8 cellular contexts compared by ENCODE assay signal in genomic region chr4:139083533-139084424, GRCh38.
DNase-seq lines count a peak whose midpoint lies in the region; ATAC-seq and TF ChIP-seq lines count a peak whose summit lies in the region.

No MANE protein-coding gene starts in this region.

- peaks cover 45% of the 10 kb centered on the region for H3K36me3 Mint-ChIP-seq in activated T-helper 17 cell treated with anti-CD3 and anti-CD28 coated beads, Interleukin-2, amount 50 U/mL, for 72 hours (ENCODE audit: low read depth)
- H3K36me3 Mint-ChIP-seq in nephron progenitor cell (ENCODE audit: low read depth): no peaks in the 10 kb centered on the region
- peaks cover 8% of the 10 kb centered on the region for H3K36me3 Mint-ChIP-seq in stimulated activated naive CD8-positive, alpha-beta T cell treated with anti-CD3 and anti-CD28 coated beads, Interleukin-15, Interleukin-2, amounts not matched to agents 100 ng/mL and 50 ng/mL, for 24 hours (ENCODE audit: low read depth)

- H4K20me1 ChIP-seq in DND-41 (ENCODE audit: insufficient read depth, low read length): peaks cover 34% of the 10 kb centered on the region; the same call in 1 of the 2 replicates

- TF ChIP-seq EP300 in Ishikawa (IDR thresholded peaks at IDR 0.05; ENCODE audit: borderline replicate concordance): peak; percentile 59; the same call in 1 of the 2 replicates

- no peaks in the 10 kb centered on the region for H3K27me3 ChIP-seq in DND-41 (ENCODE audit: insufficient read depth, low read length, poor library complexity)

- peak overlapping the region; percentile 87 for H3K4me3 Mint-ChIP-seq in activated T-helper 17 cell treated with anti-CD3 and anti-CD28 coated beads, Interleukin-2, amount 50 U/mL, for 72 hours
- peak overlapping the region; percentile 100 for H3K4me3 Mint-ChIP-seq in nephron progenitor cell
- peak overlapping the region; percentile 99 for H3K4me3 Mint-ChIP-seq in stimulated activated naive CD8-positive, alpha-beta T cell treated with anti-CD3 and anti-CD28 coated beads, Interleukin-15, Interleukin-2, amounts not matched to agents 100 ng/mL and 50 ng/mL, for 24 hours

- peak overlapping the region; percentile 92 for H3K9ac ChIP-seq in DND-41 (ENCODE audit: low read depth, low read length)

- no peak for TF ChIP-seq RAD21 in Ishikawa (IDR thresholded peaks at IDR 0.05; ENCODE audit: low read depth)

- H3K27me3 Mint-ChIP-seq in activated T-helper 17 cell treated with anti-CD3 and anti-CD28 coated beads, Interleukin-2, amount 50 U/mL, for 72 hours: no peaks in the 10 kb centered on the region
- H3K27me3 Mint-ChIP-seq in nephron progenitor cell (ENCODE audit: low read depth, poor library complexity): peaks cover 4% of the 10 kb centered on the region
- H3K27me3 Mint-ChIP-seq in stimulated activated naive CD8-positive, alpha-beta T cell treated with anti-CD3 and anti-CD28 coated beads, Interleukin-15, Interleukin-2, amounts not matched to agents 100 ng/mL and 50 ng/mL, for 24 hours: no peaks in the 10 kb centered on the region

- peak; percentile 43 for TF ChIP-seq CTCF in DND-41 (IDR thresholded peaks at IDR 0.05; ENCODE audit: borderline replicate concordance, extremely low read depth, low read length, poor library complexity, severe bottlenecking)
- peak; percentile 37 for TF ChIP-seq CTCF in fibroblast of the aortic adventitia (IDR thresholded peaks at IDR 0.05; ENCODE audit: insufficient read depth, low read length)
- TF ChIP-seq CTCF in nephron progenitor cell (IDR thresholded peaks at IDR 0.05): no peak

- peak; percentile 92 for DNase-seq in DND-41
- DNase-seq in RKO (ENCODE audit: low spot score): peak; percentile 84
- peak; percentile 86 for DNase-seq in fibroblast of the aortic adventitia (ENCODE audit: low read depth)
- DNase-seq in nephron progenitor cell: peak; percentile 67

- no peaks in the 10 kb centered on the region for H3K9me3 ChIP-seq in DND-41 (ENCODE audit: insufficient read depth, low read length, severe bottlenecking)

- H3K4me2 ChIP-seq in DND-41 (ENCODE audit: insufficient read depth, low read length): peak overlapping the region; percentile 72

- peak overlapping the region; percentile 97 for H2AFZ ChIP-seq in DND-41 (ENCODE audit: low read depth, low read length)

- H3K4me1 Mint-ChIP-seq in activated T-helper 17 cell treated with anti-CD3 and anti-CD28 coated beads, Interleukin-2, amount 50 U/mL, for 72 hours: peaks cover 14% of the 10 kb centered on the region
- H3K4me1 Mint-ChIP-seq in nephron progenitor cell: peaks cover 38% of the 10 kb centered on the region
- peaks cover 46% of the 10 kb centered on the region for H3K4me1 Mint-ChIP-seq in stimulated activated naive CD8-positive, alpha-beta T cell treated with anti-CD3 and anti-CD28 coated beads, Interleukin-15, Interleukin-2, amounts not matched to agents 100 ng/mL and 50 ng/mL, for 24 hours (ENCODE audit: low read depth)

- H3K79me2 ChIP-seq in DND-41 (ENCODE audit: insufficient read depth, low read length): peaks cover 53% of the 10 kb centered on the region

- H3K4me1 ChIP-seq in DND-41 (ENCODE audit: insufficient read depth, low read length): peaks cover 32% of the 10 kb centered on the region

- H3K27ac ChIP-seq in DND-41 (ENCODE audit: low read length): peak overlapping the region; percentile 99

- H3K9me3 Mint-ChIP-seq in activated T-helper 17 cell treated with anti-CD3 and anti-CD28 coated beads, Interleukin-2, amount 50 U/mL, for 72 hours: no peaks in the 10 kb centered on the region
- H3K9me3 Mint-ChIP-seq in nephron progenitor cell: no peaks in the 10 kb centered on the region
- no peaks in the 10 kb centered on the region for H3K9me3 Mint-ChIP-seq in stimulated activated naive CD8-positive, alpha-beta T cell treated with anti-CD3 and anti-CD28 coated beads, Interleukin-15, Interleukin-2, amounts not matched to agents 100 ng/mL and 50 ng/mL, for 24 hours

- peak overlapping the region; percentile 97 for H3K27ac Mint-ChIP-seq in activated T-helper 17 cell treated with anti-CD3 and anti-CD28 coated beads, Interleukin-2, amount 50 U/mL, for 72 hours
- peak overlapping the region; percentile 99 for H3K27ac Mint-ChIP-seq in nephron progenitor cell
- peak overlapping the region; percentile 98 for H3K27ac Mint-ChIP-seq in stimulated activated naive CD8-positive, alpha-beta T cell treated with anti-CD3 and anti-CD28 coated beads, Interleukin-15, Interleukin-2, amounts not matched to agents 100 ng/mL and 50 ng/mL, for 24 hours

- H3K36me3 ChIP-seq in DND-41 (ENCODE audit: insufficient read depth, low read length): peaks cover 13% of the 10 kb centered on the region; the same call in 1 of the 2 replicates

- peak; percentile 70 for ATAC-seq in DND-41 (ENCODE audit: insufficient read depth, low read depth)
- ATAC-seq in GM21576 (IDR thresholded peaks at IDR 0.05; ENCODE audit: unreplicated experiment): peak; percentile 48
- ATAC-seq in activated T-helper 17 cell treated with anti-CD3 and anti-CD28 coated beads, Interleukin-2, amount 50 U/mL, for 72 hours (replicated peaks): peak; percentile 54

- H3K4me3 ChIP-seq in DND-41 (ENCODE audit: low read depth in 1 of 2, low read length in 2 of 2) (peak overlapping the region; percentile 96 to 99), fibroblast of the aortic adventitia (ENCODE audit: low read depth, low read length) (peak overlapping the region; percentile 95)

TF ChIP-seq in Ishikawa, 13 proteins besides CTCF, POLR2A, EP300 and RAD21:
- peak; percentile 83 for TF ChIP-seq MAX (IDR thresholded peaks at IDR 0.05)
- TF ChIP-seq NFIC (IDR thresholded peaks at IDR 0.05): no peak
- TF ChIP-seq REST (IDR thresholded peaks at IDR 0.05; ENCODE audit: low read depth): 0 out of 2 replicates have a peak, but pooled peaks have one; percentile 28
- 0 out of 2 replicates have a peak, but pooled peaks have one; percentile 37 for TF ChIP-seq EGR1 (IDR thresholded peaks at IDR 0.05)
- no peak for TF ChIP-seq FOXM1 (IDR thresholded peaks at IDR 0.05; ENCODE audit: borderline replicate concordance, low read depth)
- TF ChIP-seq ZBTB7A (IDR thresholded peaks at IDR 0.05; ENCODE audit: low read depth): peak; percentile 49; the same call in 1 of the 2 replicates
- TF ChIP-seq TCF12 (IDR thresholded peaks at IDR 0.05; ENCODE audit: low read depth): peak; percentile 27; the same call in 1 of the 2 replicates
- TF ChIP-seq TAF1 (IDR thresholded peaks at IDR 0.05; ENCODE audit: low read depth): peak; percentile 81
- 0 out of 2 replicates have a peak, but pooled peaks have one; percentile 8 for TF ChIP-seq CREB1 (IDR thresholded peaks at IDR 0.05; ENCODE audit: low read depth)
- TF ChIP-seq YY1 (IDR thresholded peaks at IDR 0.05; ENCODE audit: low read depth): peak; percentile 90

Comparison
In these comparisons a context has a peak if more than half of its experiments do, and no peak if none do; other contexts are left out.
1. Peak in every context shown above with its lines: DNase-seq, ATAC-seq, H3K4me3 ChIP-seq and H3K27ac ChIP-seq.